In the genomic region with DNA sequence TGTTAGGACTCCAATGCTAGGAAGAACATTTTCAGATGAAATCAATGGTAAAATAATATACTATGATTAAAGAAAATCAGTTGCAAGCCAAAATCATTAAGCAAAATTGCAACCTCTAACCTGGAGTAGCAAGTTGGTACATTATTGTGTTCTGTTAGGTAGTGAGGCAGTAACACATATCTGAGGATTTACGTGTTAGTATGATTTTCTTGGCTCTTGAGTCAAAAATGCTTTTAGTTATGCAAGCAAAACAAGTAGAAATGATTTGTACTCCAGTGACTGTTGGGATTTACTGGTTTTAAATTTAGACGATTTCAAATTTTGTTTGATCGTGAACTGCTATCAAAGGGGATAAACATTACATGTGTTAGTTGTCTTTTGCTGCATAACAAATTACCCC, we compare ENCODE assay signal across 2 cellular contexts.
TF ChIP-seq lines count a peak whose summit lies in the region.

No MANE protein-coding gene starts in this region.

TF ChIP-seq in GM23338, 12 proteins besides CTCF, POLR2A, EP300 and RAD21 (continued from another document):
- TF ChIP-seq, protein P1, sequence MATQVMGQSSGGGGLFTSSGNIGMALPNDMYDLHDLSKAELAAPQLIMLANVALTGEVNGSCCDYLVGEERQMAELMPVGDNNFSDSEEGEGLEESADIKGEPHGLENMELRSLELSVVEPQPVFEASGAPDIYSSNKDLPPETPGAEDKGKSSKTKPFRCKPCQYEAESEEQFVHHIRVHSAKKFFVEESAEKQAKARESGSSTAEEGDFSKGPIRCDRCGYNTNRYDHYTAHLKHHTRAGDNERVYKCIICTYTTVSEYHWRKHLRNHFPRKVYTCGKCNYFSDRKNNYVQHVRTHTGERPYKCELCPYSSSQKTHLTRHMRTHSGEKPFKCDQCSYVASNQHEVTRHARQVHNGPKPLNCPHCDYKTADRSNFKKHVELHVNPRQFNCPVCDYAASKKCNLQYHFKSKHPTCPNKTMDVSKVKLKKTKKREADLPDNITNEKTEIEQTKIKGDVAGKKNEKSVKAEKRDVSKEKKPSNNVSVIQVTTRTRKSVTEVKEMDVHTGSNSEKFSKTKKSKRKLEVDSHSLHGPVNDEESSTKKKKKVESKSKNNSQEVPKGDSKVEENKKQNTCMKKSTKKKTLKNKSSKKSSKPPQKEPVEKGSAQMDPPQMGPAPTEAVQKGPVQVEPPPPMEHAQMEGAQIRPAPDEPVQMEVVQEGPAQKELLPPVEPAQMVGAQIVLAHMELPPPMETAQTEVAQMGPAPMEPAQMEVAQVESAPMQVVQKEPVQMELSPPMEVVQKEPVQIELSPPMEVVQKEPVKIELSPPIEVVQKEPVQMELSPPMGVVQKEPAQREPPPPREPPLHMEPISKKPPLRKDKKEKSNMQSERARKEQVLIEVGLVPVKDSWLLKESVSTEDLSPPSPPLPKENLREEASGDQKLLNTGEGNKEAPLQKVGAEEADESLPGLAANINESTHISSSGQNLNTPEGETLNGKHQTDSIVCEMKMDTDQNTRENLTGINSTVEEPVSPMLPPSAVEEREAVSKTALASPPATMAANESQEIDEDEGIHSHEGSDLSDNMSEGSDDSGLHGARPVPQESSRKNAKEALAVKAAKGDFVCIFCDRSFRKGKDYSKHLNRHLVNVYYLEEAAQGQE (IDR thresholded peaks at IDR 0.05; ENCODE audit: unreplicated experiment): no peak
- TF ChIP-seq JUNB (IDR thresholded peaks at IDR 0.05; ENCODE audit: unreplicated experiment): no peak
- no peak for TF ChIP-seq ZNF114 (CRISPR knock-in tag; IDR thresholded peaks at IDR 0.05)
- no peak for TF ChIP-seq NANOG (IDR thresholded peaks at IDR 0.05; ENCODE audit: borderline replicate concordance)
- no peak for TF ChIP-seq STAT1 (IDR thresholded peaks at IDR 0.05; ENCODE audit: unreplicated experiment)
- TF ChIP-seq, protein P2, sequence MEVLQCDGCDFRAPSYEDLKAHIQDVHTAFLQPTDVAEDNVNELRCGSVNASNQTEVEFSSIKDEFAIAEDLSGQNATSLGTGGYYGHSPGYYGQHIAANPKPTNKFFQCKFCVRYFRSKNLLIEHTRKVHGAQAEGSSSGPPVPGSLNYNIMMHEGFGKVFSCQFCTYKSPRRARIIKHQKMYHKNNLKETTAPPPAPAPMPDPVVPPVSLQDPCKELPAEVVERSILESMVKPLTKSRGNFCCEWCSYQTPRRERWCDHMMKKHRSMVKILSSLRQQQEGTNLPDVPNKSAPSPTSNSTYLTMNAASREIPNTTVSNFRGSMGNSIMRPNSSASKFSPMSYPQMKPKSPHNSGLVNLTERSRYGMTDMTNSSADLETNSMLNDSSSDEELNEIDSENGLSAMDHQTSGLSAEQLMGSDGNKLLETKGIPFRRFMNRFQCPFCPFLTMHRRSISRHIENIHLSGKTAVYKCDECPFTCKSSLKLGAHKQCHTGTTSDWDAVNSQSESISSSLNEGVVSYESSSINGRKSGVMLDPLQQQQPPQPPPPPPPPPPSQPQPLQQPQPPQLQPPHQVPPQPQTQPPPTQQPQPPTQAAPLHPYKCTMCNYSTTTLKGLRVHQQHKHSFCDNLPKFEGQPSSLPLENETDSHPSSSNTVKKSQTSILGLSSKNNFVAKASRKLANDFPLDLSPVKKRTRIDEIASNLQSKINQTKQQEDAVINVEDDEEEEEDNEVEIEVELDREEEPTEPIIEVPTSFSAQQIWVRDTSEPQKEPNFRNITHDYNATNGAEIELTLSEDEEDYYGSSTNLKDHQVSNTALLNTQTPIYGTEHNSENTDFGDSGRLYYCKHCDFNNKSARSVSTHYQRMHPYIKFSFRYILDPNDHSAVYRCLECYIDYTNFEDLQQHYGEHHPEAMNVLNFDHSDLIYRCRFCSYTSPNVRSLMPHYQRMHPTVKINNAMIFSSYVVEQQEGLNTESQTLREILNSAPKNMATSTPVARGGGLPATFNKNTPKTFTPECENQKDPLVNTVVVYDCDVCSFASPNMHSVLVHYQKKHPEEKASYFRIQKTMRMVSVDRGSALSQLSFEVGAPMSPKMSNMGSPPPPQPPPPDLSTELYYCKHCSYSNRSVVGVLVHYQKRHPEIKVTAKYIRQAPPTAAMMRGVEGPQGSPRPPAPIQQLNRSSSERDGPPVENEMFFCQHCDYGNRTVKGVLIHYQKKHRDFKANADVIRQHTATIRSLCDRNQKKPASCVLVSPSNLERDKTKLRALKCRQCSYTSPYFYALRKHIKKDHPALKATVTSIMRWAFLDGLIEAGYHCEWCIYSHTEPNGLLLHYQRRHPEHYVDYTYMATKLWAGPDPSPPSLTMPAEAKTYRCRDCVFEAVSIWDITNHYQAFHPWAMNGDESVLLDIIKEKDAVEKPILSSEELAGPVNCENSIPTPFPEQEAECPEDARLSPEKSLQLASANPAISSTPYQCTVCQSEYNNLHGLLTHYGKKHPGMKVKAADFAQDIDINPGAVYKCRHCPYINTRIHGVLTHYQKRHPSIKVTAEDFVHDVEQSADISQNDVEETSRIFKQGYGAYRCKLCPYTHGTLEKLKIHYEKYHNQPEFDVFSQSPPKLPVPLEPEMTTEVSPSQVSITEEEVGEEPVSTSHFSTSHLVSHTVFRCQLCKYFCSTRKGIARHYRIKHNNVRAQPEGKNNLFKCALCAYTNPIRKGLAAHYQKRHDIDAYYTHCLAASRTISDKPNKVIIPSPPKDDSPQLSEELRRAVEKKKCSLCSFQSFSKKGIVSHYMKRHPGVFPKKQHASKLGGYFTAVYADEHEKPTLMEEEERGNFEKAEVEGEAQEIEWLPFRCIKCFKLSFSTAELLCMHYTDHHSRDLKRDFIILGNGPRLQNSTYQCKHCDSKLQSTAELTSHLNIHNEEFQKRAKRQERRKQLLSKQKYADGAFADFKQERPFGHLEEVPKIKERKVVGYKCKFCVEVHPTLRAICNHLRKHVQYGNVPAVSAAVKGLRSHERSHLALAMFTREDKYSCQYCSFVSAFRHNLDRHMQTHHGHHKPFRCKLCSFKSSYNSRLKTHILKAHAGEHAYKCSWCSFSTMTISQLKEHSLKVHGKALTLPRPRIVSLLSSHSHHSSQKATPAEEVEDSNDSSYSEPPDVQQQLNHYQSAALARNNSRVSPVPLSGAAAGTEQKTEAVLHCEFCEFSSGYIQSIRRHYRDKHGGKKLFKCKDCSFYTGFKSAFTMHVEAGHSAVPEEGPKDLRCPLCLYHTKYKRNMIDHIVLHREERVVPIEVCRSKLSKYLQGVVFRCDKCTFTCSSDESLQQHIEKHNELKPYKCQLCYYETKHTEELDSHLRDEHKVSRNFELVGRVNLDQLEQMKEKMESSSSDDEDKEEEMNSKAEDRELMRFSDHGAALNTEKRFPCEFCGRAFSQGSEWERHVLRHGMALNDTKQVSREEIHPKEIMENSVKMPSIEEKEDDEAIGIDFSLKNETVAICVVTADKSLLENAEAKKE (CRISPR knock-in tag; IDR thresholded peaks at IDR 0.05): no peak
TF ChIP-seq in GM23338: peak in this region for 0.

TF ChIP-seq in HepG2, 621 proteins besides CTCF, POLR2A, EP300 and RAD21 (continued from another document):
- TF ChIP-seq, protein P3, sequence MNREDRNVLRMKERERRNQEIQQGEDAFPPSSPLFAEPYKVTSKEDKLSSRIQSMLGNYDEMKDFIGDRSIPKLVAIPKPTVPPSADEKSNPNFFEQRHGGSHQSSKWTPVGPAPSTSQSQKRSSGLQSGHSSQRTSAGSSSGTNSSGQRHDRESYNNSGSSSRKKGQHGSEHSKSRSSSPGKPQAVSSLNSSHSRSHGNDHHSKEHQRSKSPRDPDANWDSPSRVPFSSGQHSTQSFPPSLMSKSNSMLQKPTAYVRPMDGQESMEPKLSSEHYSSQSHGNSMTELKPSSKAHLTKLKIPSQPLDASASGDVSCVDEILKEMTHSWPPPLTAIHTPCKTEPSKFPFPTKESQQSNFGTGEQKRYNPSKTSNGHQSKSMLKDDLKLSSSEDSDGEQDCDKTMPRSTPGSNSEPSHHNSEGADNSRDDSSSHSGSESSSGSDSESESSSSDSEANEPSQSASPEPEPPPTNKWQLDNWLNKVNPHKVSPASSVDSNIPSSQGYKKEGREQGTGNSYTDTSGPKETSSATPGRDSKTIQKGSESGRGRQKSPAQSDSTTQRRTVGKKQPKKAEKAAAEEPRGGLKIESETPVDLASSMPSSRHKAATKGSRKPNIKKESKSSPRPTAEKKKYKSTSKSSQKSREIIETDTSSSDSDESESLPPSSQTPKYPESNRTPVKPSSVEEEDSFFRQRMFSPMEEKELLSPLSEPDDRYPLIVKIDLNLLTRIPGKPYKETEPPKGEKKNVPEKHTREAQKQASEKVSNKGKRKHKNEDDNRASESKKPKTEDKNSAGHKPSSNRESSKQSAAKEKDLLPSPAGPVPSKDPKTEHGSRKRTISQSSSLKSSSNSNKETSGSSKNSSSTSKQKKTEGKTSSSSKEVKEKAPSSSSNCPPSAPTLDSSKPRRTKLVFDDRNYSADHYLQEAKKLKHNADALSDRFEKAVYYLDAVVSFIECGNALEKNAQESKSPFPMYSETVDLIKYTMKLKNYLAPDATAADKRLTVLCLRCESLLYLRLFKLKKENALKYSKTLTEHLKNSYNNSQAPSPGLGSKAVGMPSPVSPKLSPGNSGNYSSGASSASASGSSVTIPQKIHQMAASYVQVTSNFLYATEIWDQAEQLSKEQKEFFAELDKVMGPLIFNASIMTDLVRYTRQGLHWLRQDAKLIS (CRISPR knock-in tag; IDR thresholded peaks at IDR 0.05): no peak
